ENCODE assay signal across 17 cellular contexts in the genomic region with DNA sequence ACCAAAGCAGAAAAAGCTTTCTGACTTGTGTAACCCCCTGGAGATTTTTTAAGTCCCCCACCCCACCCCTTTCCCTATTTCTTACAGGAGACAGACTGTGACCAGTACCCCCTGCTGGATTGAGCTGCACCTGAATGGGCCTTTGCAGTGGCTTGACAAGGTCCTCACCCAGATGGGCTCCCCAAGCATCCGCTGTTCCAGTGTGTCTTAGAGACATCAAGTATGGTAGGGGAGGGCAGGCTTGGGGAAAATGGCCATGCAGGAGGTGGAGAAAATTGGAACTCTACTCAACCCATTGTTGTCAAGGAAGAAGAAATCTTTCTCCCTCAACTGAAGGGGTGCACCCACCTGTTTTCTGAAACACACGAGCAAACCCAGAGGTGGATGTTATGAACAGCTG.
DNase-seq lines count a peak whose midpoint lies in the region; ATAC-seq and TF ChIP-seq lines count a peak whose summit lies in the region.
"Had no signal": no experiment of that assay in that cellular context is flagged by ENCODE, and none has a peak within 500 bp of the region (broad histone marks: within the 10 kb centered on the region; RNA-seq: fewer than 3 reads in every experiment).

No MANE protein-coding gene starts in this region.

- H3K27me3 ChIP-seq in heart right ventricle (no peaks in the 10 kb centered on the region), hepatocyte (no peaks in the 10 kb centered on the region), uterus (no peaks in the 10 kb centered on the region)

- intact Hi-C loops in heart right ventricle (cut with DNase I) = no loop called here
- intact Hi-C loops in cardiac septum (cut with DNase I) = no loop called here
- intact Hi-C loops in uterus (cut with DNase I; ENCODE audit: low total_unique reads) = no loop called here

- no peaks in the 10 kb centered on the region for H3K9me3 ChIP-seq in heart right ventricle
- no peaks in the 10 kb centered on the region for H3K9me3 ChIP-seq in hepatocyte (ENCODE audit: low read depth)
- H3K9me3 ChIP-seq in uterus = no peaks in the 10 kb centered on the region

- H2AFZ ChIP-seq in hepatocyte = no peak overlapping the region

- H3K4me2 ChIP-seq in hepatocyte = no peak overlapping the region

- DNase-seq in heart right ventricle = no peak
- no peak for DNase-seq in cardiac septum (ENCODE audit: low spot score)
- DNase-seq in hepatocyte (ENCODE audit: low spot score) = no peak
- peak in 1 of 2 donors; percentile 16 for DNase-seq in uterus
- no peak for DNase-seq in NCI-H1930 (lab: John Stamatoyannopoulos, UW)
- no peak for DNase-seq in LoVo (ENCODE audit: low spot score)
- DNase-seq: activated CD4-positive, alpha-beta T cell treated with anti-CD3 and anti-CD28 coated beads for 48 hours; activated naive CD4-positive, alpha-beta T cell; DMS53; GOT3; left colon; NCI-H187; NCI-H446 treated with DMSO at 0.1 percent for 48 hours; NK-92 treated with Interleukin-12 subunit alpha and Interleukin-12 subunit beta, amount 100 ng/mL, for 24 hours; stimulated activated CD4-positive, alpha-beta T cell treated with anti-CD3 and anti-CD28 coated beads, Interleukin-2, amount 100 ng/mL, for 48 hours had no signal

- H3K4me1 ChIP-seq in heart right ventricle (peaks cover 43 to 79% (median 70%) of the 10 kb centered on the region in 9 donors), hepatocyte (ENCODE audit: insufficient read depth) (peaks cover 32% of the 10 kb centered on the region), uterus (peaks cover 18 to 37% of the 10 kb centered on the region in 2 donors)

- H3K36me3 ChIP-seq in heart right ventricle (peaks cover 0 to 92% (median 2%) of the 10 kb centered on the region in 9 donors), hepatocyte (replicated peaks; ENCODE audit: insufficient read depth, low read depth) (peaks cover 4% of the 10 kb centered on the region), uterus (no peaks in the 10 kb centered on the region)

- TF ChIP-seq CTCF in heart right ventricle (IDR thresholded peaks at IDR 0.05) (no peak), hepatocyte (IDR thresholded peaks at IDR 0.05; ENCODE audit: poor library complexity) (no peak), uterus (IDR thresholded peaks at IDR 0.05) (no peak)

- no peaks in the 10 kb centered on the region for H3K79me2 ChIP-seq in hepatocyte

- H3K4me3 ChIP-seq in heart right ventricle (no peak overlapping the region), hepatocyte (no peak overlapping the region), skin epidermis (no peak overlapping the region), uterus (no peak overlapping the region)

- no peaks in the 10 kb centered on the region for H4K20me1 ChIP-seq in hepatocyte (ENCODE audit: insufficient read depth, poor library complexity, severe bottlenecking)

- H3K27ac ChIP-seq in heart right ventricle (peak overlapping the region; percentile 79 to 95 (median 88)), hepatocyte (peak overlapping the region; percentile 38), skin epidermis (peak overlapping the region in 12 of 21 experiments; percentile 25 to 92 (median 70)), uterus (peak overlapping the region; percentile 91 to 92)

- WGBS in heart right ventricle, 2 donors = 89 to 97% methylated on average over 2 of the region's 2 CpGs
- WGBS in hepatocyte (ENCODE audit: low lambda C conversion rate, missing lambda C conversion rate) = 96% methylated on average over 2 of the region's 2 CpGs

- no peak for TF ChIP-seq POLR2A in uterus (IDR thresholded peaks at IDR 0.05)

- no peaks in the 10 kb centered on the region for H3K9me2 ChIP-seq in hepatocyte (replicated peaks; ENCODE audit: insufficient read depth)

- no peak for ATAC-seq in heart right ventricle
- ATAC-seq in HG03521 (IDR thresholded peaks at IDR 0.05; ENCODE audit: unreplicated experiment) = no peak

Comparison
In these comparisons a context has a peak if more than half of its experiments do, and no peak if none do; other contexts are left out.
1. H3K27ac ChIP-seq: peak in every context shown above with its lines; median percentile 92 in uterus; 88 in heart right ventricle; 70 in skin epidermis; 38 in hepatocyte.